ENCODE assay signal across 23 cellular contexts in the genomic region with DNA sequence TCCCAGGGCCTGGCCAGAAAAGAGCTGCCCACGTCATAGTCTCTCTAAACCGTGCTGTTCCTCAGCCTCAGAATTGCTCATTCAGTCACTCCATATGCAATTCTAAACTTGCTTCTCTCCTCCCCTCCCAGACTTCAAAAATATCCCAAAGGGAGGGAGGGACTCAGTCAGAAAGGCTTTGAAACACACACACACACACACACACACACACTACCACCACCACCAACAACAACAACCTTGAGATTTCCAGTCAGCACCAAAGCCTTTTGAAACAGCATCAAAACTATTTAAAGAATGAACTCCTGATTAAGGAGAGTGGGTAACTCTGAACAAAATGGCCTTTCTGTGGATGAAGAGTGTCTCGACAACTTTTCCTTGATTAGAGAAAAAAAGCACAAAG. TPM values are rescaled to one million over a fixed set of nuclear protein-coding genes. Genes with fewer than 3 reads are reported as not detected.
"Had no signal": no experiment of that assay in that cellular context is flagged by ENCODE, and none has a peak within 500 bp of the region (broad histone marks: within the 10 kb centered on the region; RNA-seq: fewer than 3 reads in every experiment).

No MANE protein-coding gene starts in this region.

- H3K4me1 ChIP-seq: Peyer's patch had no signal

- H3K27ac ChIP-seq: Peyer's patch had no signal

- H3K4me3 ChIP-seq: Peyer's patch had no signal

- H3K27ac Mint-ChIP-seq: activated CD8-positive, alpha-beta memory T cell treated with anti-CD3 and anti-CD28 coated beads, Interleukin-2, amount 10 ng/mL, durations not matched to agents 7 days and 5 days; activated naive CD4-positive, alpha-beta T cell treated with anti-CD3 and anti-CD28 coated beads, Interleukin-2, amount 50 U/mL, for 24 hours; activated T-cell treated with anti-CD3 and anti-CD28 coated beads, Interleukin-2, amount 50 U/mL, for 24 hours; activated T-helper 1 cell treated with anti-CD3 and anti-CD28 coated beads, Interleukin-12 subunit alpha, Interleukin-12 subunit beta, Interleukin-2, Interleukin-4 antibody, amounts not matched to agents 30 ng/mL and 10 ng/mL and 1 ng/mL, durations not matched to agents 14 hours and 24 hours and 36 hours; T-helper 1 cell treated with Interleukin-12 subunit alpha and Interleukin-12 subunit beta and Interleukin-4 antibody, amounts not matched to agents 30 μg/mL and 1 μg/mL, for 36 hours had no signal

- H3K4me1 Mint-ChIP-seq: activated CD8-positive, alpha-beta memory T cell treated with anti-CD3 and anti-CD28 coated beads, Interleukin-2, amount 10 ng/mL, durations not matched to agents 7 days and 5 days; activated naive CD4-positive, alpha-beta T cell treated with anti-CD3 and anti-CD28 coated beads, Interleukin-2, amount 50 U/mL, for 24 hours had no signal

- ATAC-seq: activated CD8-positive, alpha-beta memory T cell treated with anti-CD3 and anti-CD28 coated beads, Interleukin-2, amount 10 ng/mL, durations not matched to agents 7 days and 5 days had no signal

- H3K9me3 Mint-ChIP-seq: activated naive CD4-positive, alpha-beta T cell treated with anti-CD3 and anti-CD28 coated beads, Interleukin-2, amount 50 U/mL, for 24 hours; activated T-cell treated with anti-CD3 and anti-CD28 coated beads, Interleukin-2, amount 50 U/mL, for 24 hours; activated T-helper 1 cell treated with anti-CD3 and anti-CD28 coated beads, Interleukin-12 subunit alpha, Interleukin-12 subunit beta, Interleukin-2, Interleukin-4 antibody, amounts not matched to agents 30 ng/mL and 10 ng/mL and 1 ng/mL, durations not matched to agents 14 hours and 24 hours and 36 hours; T-helper 1 cell treated with Interleukin-12 subunit alpha and Interleukin-12 subunit beta and Interleukin-4 antibody, amounts not matched to agents 30 μg/mL and 1 μg/mL, for 36 hours had no signal

- H3K36me3 ChIP-seq: Peyer's patch had no signal

- H3K27me3 Mint-ChIP-seq: activated CD8-positive, alpha-beta memory T cell treated with anti-CD3 and anti-CD28 coated beads, Interleukin-2, amount 10 ng/mL, durations not matched to agents 7 days and 5 days had no signal

- H3K27me3 ChIP-seq: Peyer's patch had no signal

- H3K4me3 Mint-ChIP-seq: activated CD8-positive, alpha-beta memory T cell treated with anti-CD3 and anti-CD28 coated beads, Interleukin-2, amount 10 ng/mL, durations not matched to agents 7 days and 5 days; activated naive CD4-positive, alpha-beta T cell treated with anti-CD3 and anti-CD28 coated beads, Interleukin-2, amount 50 U/mL, for 24 hours; activated T-cell treated with anti-CD3 and anti-CD28 coated beads, Interleukin-2, amount 50 U/mL, for 24 hours; activated T-helper 1 cell treated with anti-CD3 and anti-CD28 coated beads, Interleukin-12 subunit alpha, Interleukin-12 subunit beta, Interleukin-2, Interleukin-4 antibody, amounts not matched to agents 30 ng/mL and 10 ng/mL and 1 ng/mL, durations not matched to agents 14 hours and 24 hours and 36 hours; T-helper 1 cell treated with Interleukin-12 subunit alpha and Interleukin-12 subunit beta and Interleukin-4 antibody, amounts not matched to agents 30 μg/mL and 1 μg/mL, for 36 hours had no signal

- H3K36me3 Mint-ChIP-seq: activated CD8-positive, alpha-beta memory T cell treated with anti-CD3 and anti-CD28 coated beads, Interleukin-2, amount 10 ng/mL, durations not matched to agents 7 days and 5 days; activated naive CD4-positive, alpha-beta T cell treated with anti-CD3 and anti-CD28 coated beads, Interleukin-2, amount 50 U/mL, for 24 hours had no signal

- DNase-seq: activated CD4-positive, alpha-beta T cell treated with anti-CD3 and anti-CD28 coated beads for 48 hours; activated CD4-positive, alpha-beta T cell treated with anti-CD3 and anti-CD28 coated beads, Interleukin-2, amount 50 U/mL, for 48 hours; activated CD4-positive, CD25-positive, alpha-beta regulatory T cell treated with anti-CD3 and anti-CD28 coated beads, Interleukin-2, amount 50 U/mL, for 72 hours; activated CD8-positive, alpha-beta memory T cell treated with anti-CD3 and anti-CD28 coated beads, Interleukin-2, amount 10 ng/mL, durations not matched to agents 7 days and 5 days; activated effector memory CD4-positive, alpha-beta T cell treated with Interleukin-2 at 50 U/mL for 16 hours; activated naive CD4-positive, alpha-beta T cell; activated T-cell treated with anti-CD3 and anti-CD28 coated beads, Interleukin-2, amount 50 U/mL, for 24 hours; amygdala; cerebellar nuclear complex; Karpas-422; MM.1S; NCI-H1105; NCI-H1436 treated with DMSO at 0.1 percent for 48 hours; NCI-H187; NCI-H2081; NCI-H510A treated with DMSO at 0.1 percent for 48 hours; NCI-H69; NK-92 treated with Interleukin-12 subunit alpha and Interleukin-12 subunit beta, amount 100 ng/mL, for 24 hours; Peyer's patch; SHP77 treated with DMSO at 0.1 percent for 48 hours had no signal

- H3K9me3 ChIP-seq: Peyer's patch had no signal

RNA-seq across cellular contexts. Expression of a gene that starts 16.4 kb away (rescaled TPM):
- total RNA-seq: activated T-helper 1 cell treated with anti-CD3 and anti-CD28 coated beads, Interleukin-12 subunit alpha, Interleukin-12 subunit beta, Interleukin-2, Interleukin-4 antibody, amounts not matched to agents 30 ng/mL and 10 ng/mL and 1 ng/mL, durations not matched to agents 14 hours and 24 hours and 36 hours had no signal
